14 cellular contexts compared by ENCODE assay signal in genomic region chr7:55140981-55141278, GRCh38.
A peak's percentile ranks its signal among the peaks of the same experiment; 100 is the strongest.
DNase-seq lines count a peak whose midpoint lies in the region; ATAC-seq lines count a peak whose summit lies in the region.
"Had no signal": no experiment of that assay in that cellular context is flagged by ENCODE, and none has a peak within 500 bp of the region (broad histone marks: within the 10 kb centered on the region; RNA-seq: fewer than 3 reads in every experiment).

No MANE protein-coding gene starts in this region.

- H3K9ac ChIP-seq in GM23248: no peak overlapping the region
- no peak overlapping the region for H3K9ac ChIP-seq in subcutaneous abdominal adipose tissue (ENCODE audit: low read length in 5 of 5)

- intact Hi-C loops in head of caudate nucleus (cut with DNase I): no loop called here

- no peaks in the 10 kb centered on the region; the same call in 1 of the 2 replicates for H3K9me2 ChIP-seq in GM23248 (ENCODE audit: insufficient read depth)

- no peaks in the 10 kb centered on the region for H4K20me1 ChIP-seq in GM23248 (ENCODE audit: insufficient read depth)

- H3F3A ChIP-seq in GM23248 (ENCODE audit: insufficient read depth): 0 out of 2 replicates have a peak, but pooled peaks cover 8% of the 10 kb centered on the region

- in situ Hi-C loops in GM23248 (cut with MboI): no loop called here

- peak; percentile 16 for ATAC-seq in HG03558 (IDR thresholded peaks at IDR 0.05; ENCODE audit: extremely low read depth, unreplicated experiment)

- no peak overlapping the region for H2AFZ ChIP-seq in GM23248

- no peaks in the 10 kb centered on the region for H3K9me3 ChIP-seq in GM23248 (ENCODE audit: low read depth)
- H3K9me3 ChIP-seq in subcutaneous abdominal adipose tissue (ENCODE audit: control insufficient read depth in 5 of 5, low read length in 5 of 5): peaks cover 0 to 4% (median 0%) of the 10 kb centered on the region in 5 donors
- H3K9me3 ChIP-seq: testis had no signal

- H3K27me3 ChIP-seq in GM23248 (replicated peaks; ENCODE audit: insufficient read depth): no peaks in the 10 kb centered on the region
- no peaks in the 10 kb centered on the region for H3K27me3 ChIP-seq in subcutaneous abdominal adipose tissue (ENCODE audit: control insufficient read depth in 5 of 5, insufficient read depth in 4 of 5, low read length in 5 of 5)
- H3K27me3 ChIP-seq: testis had no signal

- H3K4me1 ChIP-seq in GM23248 (ENCODE audit: insufficient read depth): peaks cover 17% of the 10 kb centered on the region
- H3K4me1 ChIP-seq in subcutaneous abdominal adipose tissue (ENCODE audit: control insufficient read depth in 5 of 5, insufficient read depth in 5 of 5, low read length in 5 of 5): peaks cover 0 to 33% (median 21%) of the 10 kb centered on the region in 5 donors
- H3K4me1 ChIP-seq: testis had no signal

- H3K4me3 ChIP-seq in GM23248 (no peak overlapping the region), subcutaneous abdominal adipose tissue (ENCODE audit: low read depth in 1 of 5, low read length in 5 of 5) (no peak overlapping the region)
- H3K4me3 ChIP-seq: testis had no signal

- DNase-seq in SKM-1 treated with dmso at 0.1 percent for 144 hours (lab: John Stamatoyannopoulos, UW; ENCODE audit: unreplicated experiment) (peak; percentile 56), SKM-1 (lab: John Stamatoyannopoulos, UW; ENCODE audit: unreplicated experiment) (no peak), GM23248 (no peak), head of caudate nucleus (no peak)
- DNase-seq in activated CD8-positive, alpha-beta memory T cell treated with anti-CD3 and anti-CD28 coated beads, Interleukin-2, amount 50 U/mL, for 48 hours: no peak
- no peak for DNase-seq in activated CD4-positive, alpha-beta T cell treated with anti-CD3 and anti-CD28 coated beads for 48 hours
- DNase-seq: activated CD4-positive, alpha-beta T cell treated with anti-CD3 and anti-CD28 coated beads for 1 hour; activated effector memory CD4-positive, alpha-beta T cell treated with anti-CD3 and anti-CD28 coated beads, Interleukin-2, amount 50 U/mL, for 16 hours; caudate nucleus; NCI-H2081 treated with DMSO at 0.1 percent for 48 hours; stimulated activated CD4-positive, alpha-beta T cell treated with anti-CD3 and anti-CD28 coated beads, Interleukin-4, amount 100 ng/mL, for 4 hours; testis had no signal

- no peak overlapping the region for H3K4me2 ChIP-seq in GM23248 (ENCODE audit: unreplicated experiment)

- H3K79me2 ChIP-seq in GM23248 (ENCODE audit: insufficient read depth): peaks cover 72% of the 10 kb centered on the region

- H3K27ac ChIP-seq in GM23248 (peak overlapping the region; percentile 39), subcutaneous abdominal adipose tissue (ENCODE audit: low read depth, low read length) (peak overlapping the region; percentile 31)
- H3K27ac ChIP-seq: testis had no signal

- peaks cover 21% of the 10 kb centered on the region for H3K36me3 ChIP-seq in GM23248 (ENCODE audit: low read depth)
- H3K36me3 ChIP-seq in subcutaneous abdominal adipose tissue (ENCODE audit: control insufficient read depth in 5 of 5, insufficient read depth in 5 of 5, low read length in 5 of 5): peaks cover 0 to 33% (median 25%) of the 10 kb centered on the region in 5 donors
